In the genomic region with DNA sequence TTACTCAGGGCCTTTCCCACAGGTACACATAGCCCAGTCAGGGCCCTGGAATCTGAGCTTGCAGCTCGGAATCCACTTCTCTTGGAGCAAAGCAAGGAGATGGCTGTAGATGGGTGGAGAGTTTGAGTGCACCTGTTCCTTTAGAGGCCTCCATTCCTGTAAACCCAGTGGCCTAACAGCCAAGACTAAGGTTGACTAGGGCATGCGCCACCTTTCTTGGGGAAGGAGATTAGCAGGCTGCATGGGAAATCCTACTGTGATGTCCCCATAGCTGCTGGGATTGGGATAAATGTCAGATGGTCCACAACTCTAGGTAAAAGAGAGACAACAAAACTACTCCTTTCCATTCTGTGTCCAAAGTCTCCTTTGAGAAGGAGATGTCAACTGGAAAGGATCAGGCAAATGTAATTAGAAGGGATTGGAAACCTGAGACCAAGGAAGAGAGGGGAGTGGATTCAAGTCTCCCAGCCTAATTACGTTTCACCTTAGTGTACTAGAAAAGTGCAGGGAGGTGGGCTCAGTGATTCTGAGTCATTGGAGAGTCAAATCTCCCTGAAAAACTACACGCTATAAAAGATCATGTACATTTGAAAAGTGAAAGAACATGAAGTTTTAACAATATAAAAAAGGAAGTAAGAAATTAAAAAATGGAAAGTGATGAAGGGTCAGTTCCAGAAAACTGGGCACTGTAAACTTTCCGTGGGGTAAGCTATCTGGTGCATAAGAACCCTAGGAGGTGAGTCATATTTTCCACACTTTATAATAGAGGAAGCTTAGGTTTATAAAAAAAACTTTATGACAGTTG, we compare ENCODE assay signal across 15 cellular contexts.
A peak's percentile ranks its signal among the peaks of the same experiment; 100 is the strongest.
DNase-seq lines count a peak whose midpoint lies in the region; ATAC-seq and TF ChIP-seq lines count a peak whose summit lies in the region.
"Had no signal": no experiment of that assay in that cellular context is flagged by ENCODE, and none has a peak within 500 bp of the region (broad histone marks: within the 10 kb centered on the region; RNA-seq: fewer than 3 reads in every experiment).

No MANE protein-coding gene starts in this region.

- peak overlapping the region; percentile 51 for H3K27ac Mint-ChIP-seq in activated T-cell treated with anti-CD3 and anti-CD28 coated beads, Interleukin-2, amount 50 U/mL, for 24 hours
- H3K27ac Mint-ChIP-seq in stimulated activated naive CD8-positive, alpha-beta T cell treated with anti-CD3 and anti-CD28 coated beads, Interleukin-15, amount 100 ng/mL, for 72 hours, result peak overlapping the region; percentile 61 to 84
- peak overlapping the region in 2 of 7 donors; percentile 11 to 21 for H3K27ac Mint-ChIP-seq in CD14-positive monocyte
- H3K27ac Mint-ChIP-seq: mesothelial cell of epicardium had no signal

- peaks cover 11% of the 10 kb centered on the region for H3K4me1 Mint-ChIP-seq in activated T-cell treated with anti-CD3 and anti-CD28 coated beads, Interleukin-2, amount 50 U/mL, for 24 hours (ENCODE audit: low read depth)
- H3K4me1 Mint-ChIP-seq in activated T-cell treated with anti-CD3 and anti-CD28 coated beads, Interleukin-2, amount 50 U/mL, for 4 hours (ENCODE audit: low read depth), result no peaks in the 10 kb centered on the region
- H3K4me1 Mint-ChIP-seq in stimulated activated naive CD8-positive, alpha-beta T cell treated with anti-CD3 and anti-CD28 coated beads, Interleukin-15, amount 100 ng/mL, for 72 hours, result peaks cover 11% of the 10 kb centered on the region
- H3K4me1 Mint-ChIP-seq in CD14-positive monocyte, result peaks cover 4% of the 10 kb centered on the region
- H3K4me1 Mint-ChIP-seq: mesothelial cell of epicardium had no signal

- no peaks in the 10 kb centered on the region for H3K36me3 Mint-ChIP-seq in activated T-cell treated with anti-CD3 and anti-CD28 coated beads, Interleukin-2, amount 50 U/mL, for 24 hours (ENCODE audit: low read depth)
- H3K36me3 Mint-ChIP-seq in activated T-cell treated with anti-CD3 and anti-CD28 coated beads, Interleukin-2, amount 50 U/mL, for 4 hours (ENCODE audit: insufficient read depth), result no peaks in the 10 kb centered on the region
- no peaks in the 10 kb centered on the region for H3K36me3 Mint-ChIP-seq in CD14-positive monocyte
- H3K36me3 Mint-ChIP-seq: mesothelial cell of epicardium had no signal

- no peaks in the 10 kb centered on the region for H3K9me3 Mint-ChIP-seq in activated T-cell treated with anti-CD3 and anti-CD28 coated beads, Interleukin-2, amount 50 U/mL, for 24 hours
- H3K9me3 Mint-ChIP-seq in activated T-cell treated with anti-CD3 and anti-CD28 coated beads, Interleukin-2, amount 50 U/mL, for 4 hours, result no peaks in the 10 kb centered on the region
- H3K9me3 Mint-ChIP-seq in stimulated activated naive CD8-positive, alpha-beta T cell treated with anti-CD3 and anti-CD28 coated beads, Interleukin-15, amount 100 ng/mL, for 72 hours, result no peaks in the 10 kb centered on the region
- no peaks in the 10 kb centered on the region for H3K9me3 Mint-ChIP-seq in CD14-positive monocyte
- H3K9me3 Mint-ChIP-seq: mesothelial cell of epicardium had no signal

- ATAC-seq in activated T-cell treated with anti-CD3 and anti-CD28 coated beads, Interleukin-2, amount 50 U/mL, for 4 hours, result no peak
- ATAC-seq in SK-N-SH treated with all-trans-retinoic acid at 6 μM for 48 hours, result peak; percentile 80
- peak; percentile 23 for ATAC-seq in stimulated activated naive CD8-positive, alpha-beta T cell treated with anti-CD3 and anti-CD28 coated beads, Interleukin-15, amount 100 ng/mL, for 72 hours
- no peak for ATAC-seq in GM21825 (IDR thresholded peaks at IDR 0.05; ENCODE audit: unreplicated experiment)
- ATAC-seq: Panc1 had no signal

- H3K4me3 ChIP-seq in epithelial cell of esophagus (ENCODE audit: low read length), result no peak overlapping the region
- H3K4me3 ChIP-seq: upper lobe of left lung had no signal

- H3K4me3 Mint-ChIP-seq in activated T-cell treated with anti-CD3 and anti-CD28 coated beads, Interleukin-2, amount 50 U/mL, for 24 hours, result no peak overlapping the region
- H3K4me3 Mint-ChIP-seq in activated T-cell treated with anti-CD3 and anti-CD28 coated beads, Interleukin-2, amount 50 U/mL, for 4 hours, result no peak overlapping the region
- H3K4me3 Mint-ChIP-seq in stimulated activated naive CD8-positive, alpha-beta T cell treated with anti-CD3 and anti-CD28 coated beads, Interleukin-15, amount 100 ng/mL, for 72 hours, result peak overlapping the region; percentile 2 to 34
- H3K4me3 Mint-ChIP-seq in CD14-positive monocyte, result no peak overlapping the region
- H3K4me3 Mint-ChIP-seq: mesothelial cell of epicardium had no signal

- H3K27me3 Mint-ChIP-seq in activated T-cell treated with anti-CD3 and anti-CD28 coated beads, Interleukin-2, amount 50 U/mL, for 24 hours, result peaks cover 34% of the 10 kb centered on the region
- H3K27me3 Mint-ChIP-seq in activated T-cell treated with anti-CD3 and anti-CD28 coated beads, Interleukin-2, amount 50 U/mL, for 4 hours (ENCODE audit: low read depth), result peaks cover 34% of the 10 kb centered on the region
- H3K27me3 Mint-ChIP-seq in stimulated activated naive CD8-positive, alpha-beta T cell treated with anti-CD3 and anti-CD28 coated beads, Interleukin-15, amount 100 ng/mL, for 72 hours, result peaks cover 35% of the 10 kb centered on the region
- peaks cover 0 to 3% (median 2%) of the 10 kb centered on the region in 3 donors for H3K27me3 Mint-ChIP-seq in CD14-positive monocyte (ENCODE audit: low read depth in 3 of 3)

- TF ChIP-seq CTCF in epithelial cell of esophagus (IDR thresholded peaks at IDR 0.05; ENCODE audit: insufficient read depth, low read depth, low read length, missing control alignments) (no peak), CD14-positive monocyte (IDR thresholded peaks at IDR 0.05) (no peak)

- intact Hi-C loops in CD14-positive monocyte (cut with micrococcal nuclease), result no loop called here

- no peak for DNase-seq in activated T-cell treated with anti-CD3 and anti-CD28 coated beads, Interleukin-2, amount 50 U/mL, for 24 hours
- DNase-seq in activated T-cell treated with anti-CD3 and anti-CD28 coated beads, Interleukin-2, amount 50 U/mL, for 4 hours, result no peak
- DNase-seq in epithelial cell of esophagus (ENCODE audit: low read depth) (peak; percentile 20), CD14-positive monocyte (ENCODE audit: low spot score) (no peak), RKO (ENCODE audit: low spot score) (no peak)
- no peak for DNase-seq in stimulated activated naive CD8-positive, alpha-beta T cell treated with anti-CD3 and anti-CD28 coated beads, Interleukin-15, amount 100 ng/mL, for 72 hours
- DNase-seq: activated CD8-positive, alpha-beta memory T cell treated with anti-CD3 and anti-CD28 coated beads for 24 hours; activated naive CD4-positive, alpha-beta T cell treated with anti-CD3 and anti-CD28 coated beads, Interleukin-2, amount 50 U/mL, for 16 hours; NCI-H2171 treated with DMSO at 0.1 percent for 48 hours; T-helper 2 cell; upper lobe of left lung had no signal

TF ChIP-seq in SK-N-SH treated with all-trans-retinoic acid at 6 μM for 48 hours, 23 proteins besides CTCF, POLR2A, EP300 and RAD21 (continues in another document):
- no peak for TF ChIP-seq ESRRG (CRISPR knock-in tag; IDR thresholded peaks at IDR 0.05)
- no peak for TF ChIP-seq ARNTL (CRISPR knock-in tag; IDR thresholded peaks at IDR 0.05; ENCODE audit: borderline replicate concordance, low read depth)
- TF ChIP-seq, protein P1, sequence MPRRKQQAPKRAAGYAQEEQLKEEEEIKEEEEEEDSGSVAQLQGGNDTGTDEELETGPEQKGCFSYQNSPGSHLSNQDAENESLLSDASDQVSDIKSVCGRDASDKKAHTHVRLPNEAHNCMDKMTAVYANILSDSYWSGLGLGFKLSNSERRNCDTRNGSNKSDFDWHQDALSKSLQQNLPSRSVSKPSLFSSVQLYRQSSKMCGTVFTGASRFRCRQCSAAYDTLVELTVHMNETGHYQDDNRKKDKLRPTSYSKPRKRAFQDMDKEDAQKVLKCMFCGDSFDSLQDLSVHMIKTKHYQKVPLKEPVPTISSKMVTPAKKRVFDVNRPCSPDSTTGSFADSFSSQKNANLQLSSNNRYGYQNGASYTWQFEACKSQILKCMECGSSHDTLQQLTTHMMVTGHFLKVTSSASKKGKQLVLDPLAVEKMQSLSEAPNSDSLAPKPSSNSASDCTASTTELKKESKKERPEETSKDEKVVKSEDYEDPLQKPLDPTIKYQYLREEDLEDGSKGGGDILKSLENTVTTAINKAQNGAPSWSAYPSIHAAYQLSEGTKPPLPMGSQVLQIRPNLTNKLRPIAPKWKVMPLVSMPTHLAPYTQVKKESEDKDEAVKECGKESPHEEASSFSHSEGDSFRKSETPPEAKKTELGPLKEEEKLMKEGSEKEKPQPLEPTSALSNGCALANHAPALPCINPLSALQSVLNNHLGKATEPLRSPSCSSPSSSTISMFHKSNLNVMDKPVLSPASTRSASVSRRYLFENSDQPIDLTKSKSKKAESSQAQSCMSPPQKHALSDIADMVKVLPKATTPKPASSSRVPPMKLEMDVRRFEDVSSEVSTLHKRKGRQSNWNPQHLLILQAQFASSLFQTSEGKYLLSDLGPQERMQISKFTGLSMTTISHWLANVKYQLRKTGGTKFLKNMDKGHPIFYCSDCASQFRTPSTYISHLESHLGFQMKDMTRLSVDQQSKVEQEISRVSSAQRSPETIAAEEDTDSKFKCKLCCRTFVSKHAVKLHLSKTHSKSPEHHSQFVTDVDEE (CRISPR knock-in tag; IDR thresholded peaks at IDR 0.05), result no peak
- TF ChIP-seq ZNF565 (CRISPR knock-in tag; conservative IDR thresholded peaks at IDR 0.05; ENCODE audit: low read depth), result no peak
- no peak for TF ChIP-seq TOX (CRISPR knock-in tag; IDR thresholded peaks at IDR 0.05; ENCODE audit: borderline replicate concordance)
- no peak for TF ChIP-seq RARB (CRISPR knock-in tag; IDR thresholded peaks at IDR 0.05)
- no peak for TF ChIP-seq BACH2 (CRISPR knock-in tag; IDR thresholded peaks at IDR 0.05; ENCODE audit: borderline replicate concordance)
- TF ChIP-seq PPARA (CRISPR knock-in tag; IDR thresholded peaks at IDR 0.05; ENCODE audit: borderline replicate concordance), result no peak
- TF ChIP-seq ZC3H10 (CRISPR knock-in tag; IDR thresholded peaks at IDR 0.05), result no peak
- TF ChIP-seq, protein P2, sequence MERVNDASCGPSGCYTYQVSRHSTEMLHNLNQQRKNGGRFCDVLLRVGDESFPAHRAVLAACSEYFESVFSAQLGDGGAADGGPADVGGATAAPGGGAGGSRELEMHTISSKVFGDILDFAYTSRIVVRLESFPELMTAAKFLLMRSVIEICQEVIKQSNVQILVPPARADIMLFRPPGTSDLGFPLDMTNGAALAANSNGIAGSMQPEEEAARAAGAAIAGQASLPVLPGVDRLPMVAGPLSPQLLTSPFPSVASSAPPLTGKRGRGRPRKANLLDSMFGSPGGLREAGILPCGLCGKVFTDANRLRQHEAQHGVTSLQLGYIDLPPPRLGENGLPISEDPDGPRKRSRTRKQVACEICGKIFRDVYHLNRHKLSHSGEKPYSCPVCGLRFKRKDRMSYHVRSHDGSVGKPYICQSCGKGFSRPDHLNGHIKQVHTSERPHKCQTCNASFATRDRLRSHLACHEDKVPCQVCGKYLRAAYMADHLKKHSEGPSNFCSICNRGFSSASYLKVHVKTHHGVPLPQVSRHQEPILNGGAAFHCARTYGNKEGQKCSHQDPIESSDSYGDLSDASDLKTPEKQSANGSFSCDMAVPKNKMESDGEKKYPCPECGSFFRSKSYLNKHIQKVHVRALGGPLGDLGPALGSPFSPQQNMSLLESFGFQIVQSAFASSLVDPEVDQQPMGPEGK (CRISPR knock-in tag; IDR thresholded peaks at IDR 0.05; ENCODE audit: borderline replicate concordance), result no peak

Comparison
In these comparisons a context has a peak if more than half of its experiments do, and no peak if none do; other contexts are left out.
1. H3K4me3 Mint-ChIP-seq: peak in stimulated activated naive CD8-positive, alpha-beta T cell treated with anti-CD3 and anti-CD28 coated beads, Interleukin-15, amount 100 ng/mL, for 72 hours (2 of 2); none in activated T-cell treated with anti-CD3 and anti-CD28 coated beads, Interleukin-2, amount 50 U/mL, for 24 hours (single experiment), activated T-cell treated with anti-CD3 and anti-CD28 coated beads, Interleukin-2, amount 50 U/mL, for 4 hours (single experiment) and CD14-positive monocyte (0 of 2).
2. ATAC-seq: peak in SK-N-SH treated with all-trans-retinoic acid at 6 μM for 48 hours (single experiment) and stimulated activated naive CD8-positive, alpha-beta T cell treated with anti-CD3 and anti-CD28 coated beads, Interleukin-15, amount 100 ng/mL, for 72 hours (single experiment); none in activated T-cell treated with anti-CD3 and anti-CD28 coated beads, Interleukin-2, amount 50 U/mL, for 4 hours (0 of 2) and GM21825 (single experiment).